Comparison of ENCODE assay signal across 23 cellular contexts in genomic region chr10:48691812-48692528, GRCh38. TPM values are rescaled to one million over a fixed set of nuclear protein-coding genes. Genes with fewer than 3 reads are reported as not detected.
DNase-seq lines count a peak whose midpoint lies in the region; ATAC-seq, FAIRE-seq and TF ChIP-seq lines count a peak whose summit lies in the region.
"Had no signal": no experiment of that assay in that cellular context is flagged by ENCODE, and none has a peak within 500 bp of the region (broad histone marks: within the 10 kb centered on the region; RNA-seq: fewer than 3 reads in every experiment).

No MANE protein-coding gene starts in this region.

- H3K27ac Mint-ChIP-seq in stimulated activated naive CD8-positive, alpha-beta T cell treated with anti-CD3 and anti-CD28 coated beads, Interleukin-15, amount 100 ng/mL, for 72 hours, result no peak overlapping the region
- H3K27ac Mint-ChIP-seq: activated naive CD8-positive, alpha-beta T cell; activated T-helper 2 cell treated with anti-CD3 and anti-CD28 coated beads, Interferon-gamma antibody, Interleukin-2, Interleukin-4, amounts not matched to agents 10 μg/mL and 5 μg/mL and 100 μg/mL, durations not matched to agents 14 hours and 24 hours and 36 hours had no signal

- H4K8ac ChIP-seq in mesenchymal stem cell (ENCODE audit: low read length), result no peak overlapping the region

- H2BK120ac ChIP-seq in mesenchymal stem cell (ENCODE audit: low read depth, low read length), result no peak overlapping the region

- no peak for TF ChIP-seq EP300 in SK-N-SH (IDR thresholded peaks at IDR 0.05; ENCODE audit: borderline replicate concordance in 1 of 2, low read depth in 1 of 2, low read length in 1 of 2)
- TF ChIP-seq EP300 in K562 (IDR thresholded peaks at IDR 0.05; ENCODE audit: low read length), result no peak

- H3K14ac ChIP-seq in mesenchymal stem cell (ENCODE audit: low read length in 2 of 2), result peak overlapping the region in 1 of 2 experiments; percentile 77

- CTCF ChIA-PET in SK-N-SH (lab: Yijun Ruan, JAX) (no interaction called here), K562 (lab: Yijun Ruan, JAX; ENCODE audit: low intra/inter-chr PET ratio) (no interaction called here)

- H3K27ac ChIP-seq in SK-N-SH (ENCODE audit: low read depth in 2 of 2, low read length in 1 of 2), result no peak overlapping the region
- no peak overlapping the region for H3K27ac ChIP-seq in K562 (ENCODE audit: extremely low read depth, low read depth, low read length)
- H3K27ac ChIP-seq in mesenchymal stem cell (ENCODE audit: low read length, poor library complexity, severe bottlenecking), result no peak overlapping the region
- H3K27ac ChIP-seq: ascending aorta, BLaER1, skin epidermis had no signal

- H3K4me2 ChIP-seq in SK-N-SH (no peak overlapping the region), K562 (ENCODE audit: insufficient read depth, low read length) (no peak overlapping the region), mesenchymal stem cell (ENCODE audit: low read length, poor library complexity, severe bottlenecking) (no peak overlapping the region)
- H3K4me2 ChIP-seq: BLaER1 had no signal

- H3K9ac ChIP-seq in SK-N-SH, result no peak overlapping the region
- no peak overlapping the region for H3K9ac ChIP-seq in K562 (ENCODE audit: insufficient read depth in 1 of 2, low read depth in 2 of 2, low read length in 2 of 2)
- H3K9ac ChIP-seq in mesenchymal stem cell (ENCODE audit: low read length), result no peak overlapping the region
- H3K9ac ChIP-seq: BLaER1 had no signal

- H3K27me3 ChIP-seq in SK-N-SH (ENCODE audit: insufficient read depth), result no peaks in the 10 kb centered on the region
- peaks cover 2 to 21% of the 10 kb centered on the region in 2 experiments; a peak in 3 of 5 replicates for H3K27me3 ChIP-seq in K562 (ENCODE audit: control insufficient read depth in 2 of 2, insufficient read depth in 2 of 2, low read length in 2 of 2)
- peaks cover 30 to 78% of the 10 kb centered on the region in 2 experiments for H3K27me3 ChIP-seq in mesenchymal stem cell (ENCODE audit: control insufficient read depth in 1 of 2, insufficient read depth in 1 of 2, low read length in 2 of 2)
- H3K27me3 ChIP-seq: ascending aorta, BLaER1 had no signal

- H2AK5ac ChIP-seq in mesenchymal stem cell (ENCODE audit: low read length, severe bottlenecking), result no peak overlapping the region

- no TSS peak for BruUV-seq in K562 (replicated peaks; lab: Mats Ljungman, UMichigan)

- no peak overlapping the region for H2AFZ ChIP-seq in SK-N-SH (ENCODE audit: low read depth)
- no peak overlapping the region for H2AFZ ChIP-seq in K562 (ENCODE audit: low read depth, low read length)
- peak overlapping the region; percentile 37 for H2AFZ ChIP-seq in mesenchymal stem cell (ENCODE audit: low read depth, low read length)

- H3K9me1 ChIP-seq in K562 (ENCODE audit: control insufficient read depth, insufficient read depth, low read length), result no peaks in the 10 kb centered on the region

- H3K4me1 ChIP-seq in SK-N-SH (ENCODE audit: control insufficient read depth in 1 of 2, insufficient read depth in 2 of 2, low read depth in 1 of 2, low read length in 1 of 2) (peaks cover 0 to 11% of the 10 kb centered on the region in 2 experiments; a peak in 1 of 4 replicates), K562 (replicated peaks in 1 of 2; ENCODE audit: control insufficient read depth in 2 of 2, insufficient read depth in 2 of 2, low read length in 2 of 2) (no peaks in the 10 kb centered on the region), mesenchymal stem cell (ENCODE audit: control insufficient read depth, insufficient read depth, low read depth, low read length) (no peaks in the 10 kb centered on the region)
- H3K4me1 ChIP-seq: ascending aorta had no signal

- H4K20me1 ChIP-seq in SK-N-SH (ENCODE audit: insufficient read depth) (no peaks in the 10 kb centered on the region), K562 (replicated peaks; ENCODE audit: control insufficient read depth, insufficient read depth, low read length) (peaks cover 8% of the 10 kb centered on the region; the same call in 1 of the 2 replicates)

- no peaks in the 10 kb centered on the region for H3K36me3 ChIP-seq in SK-N-SH (replicated peaks in 1 of 2; ENCODE audit: control insufficient read depth in 1 of 2, insufficient read depth in 2 of 2, low read length in 1 of 2)
- no peaks in the 10 kb centered on the region for H3K36me3 ChIP-seq in K562 (ENCODE audit: control insufficient read depth, insufficient read depth, low read length)
- H3K36me3 ChIP-seq in mesenchymal stem cell (ENCODE audit: control insufficient read depth in 1 of 2, insufficient read depth in 2 of 2, low read depth in 1 of 2, low read length in 2 of 2), result no peaks in the 10 kb centered on the region
- H3K36me3 ChIP-seq: ascending aorta had no signal

- peak; percentile 32 for FAIRE-seq in K562 (lab: Jason Lieb, UNC)
- FAIRE-seq: GM12891, urothelium cell line had no signal

- no peaks in the 10 kb centered on the region for H3K27me3 Mint-ChIP-seq in stimulated activated naive CD8-positive, alpha-beta T cell treated with anti-CD3 and anti-CD28 coated beads, Interleukin-15, amount 100 ng/mL, for 72 hours

- intact Hi-C loops in K562 (cut with micrococcal nuclease), result no loop called here

- H3K4me3 ChIP-seq in SK-N-SH (ENCODE audit: low read depth in 2 of 2, low read length in 1 of 2) (no peak overlapping the region), K562 (no peak overlapping the region), mesenchymal stem cell (ENCODE audit: insufficient read depth in 1 of 2, low read depth in 1 of 2, low read length in 2 of 2) (no peak overlapping the region)
- H3K4me3 ChIP-seq: ascending aorta, BLaER1, skin epidermis had no signal

- H3K79me1 ChIP-seq in mesenchymal stem cell (replicated peaks; ENCODE audit: low read length, poor library complexity, severe bottlenecking), result no peaks in the 10 kb centered on the region

- no peak for TF ChIP-seq POLR2A in K562 (conservative IDR thresholded peaks at IDR 0.05)

- H3K9me3 ChIP-seq in SK-N-SH (no peaks in the 10 kb centered on the region; the same call in 1 of the 2 replicates), K562 (replicated peaks; ENCODE audit: control insufficient read depth, insufficient read depth, low read depth, low read length) (no peaks in the 10 kb centered on the region), mesenchymal stem cell (ENCODE audit: control insufficient read depth, low read length) (no peaks in the 10 kb centered on the region)
- H3K9me3 ChIP-seq: ascending aorta had no signal

- H3K4me3 Mint-ChIP-seq in stimulated activated naive CD8-positive, alpha-beta T cell treated with anti-CD3 and anti-CD28 coated beads, Interleukin-15, amount 100 ng/mL, for 72 hours, result no peak overlapping the region
- H3K4me3 Mint-ChIP-seq: activated naive CD8-positive, alpha-beta T cell had no signal

- in situ Hi-C loops in K562 (cut with MboI), result no loop called here

- no peak overlapping the region for H4K91ac ChIP-seq in mesenchymal stem cell (ENCODE audit: low read length)

- H2BK5ac ChIP-seq in mesenchymal stem cell (ENCODE audit: low read depth, low read length, poor library complexity, severe bottlenecking), result no peak overlapping the region

- no peaks in the 10 kb centered on the region for H3F3A ChIP-seq in SK-N-SH (replicated peaks; ENCODE audit: insufficient read depth)

- 8% methylated on average over 8 of the region's 8 CpGs for WGBS in SK-N-SH (ENCODE audit: low lambda C conversion rate)
- WGBS in K562 (ENCODE audit: insufficient coverage, low coverage, missing lambda C conversion rate), result 1% methylated on average over 8 of the region's 8 CpGs
- WGBS in mesenchymal stem cell, result 52% methylated on average over 6 of the region's 8 CpGs

- no peak overlapping the region for H3K23ac ChIP-seq in mesenchymal stem cell (ENCODE audit: low read length in 2 of 2)

- H2BK12ac ChIP-seq in mesenchymal stem cell (ENCODE audit: low read length in 2 of 2), result no peak overlapping the region

- TF ChIP-seq CTCF in SK-N-SH (IDR thresholded peaks at IDR 0.05) (no peak), K562 (IDR thresholded peaks at IDR 0.05 in 2 of 3, conservative IDR thresholded peaks at IDR 0.05 in 1 of 3; ENCODE audit: insufficient read depth in 2 of 3, low read depth in 1 of 3, low read length in 3 of 3) (no peak)

- peak; percentile 52 for DNase-seq in SK-N-SH
- no peak for DNase-seq in K562 (ENCODE audit: extremely low read depth in 1 of 4, low spot score in 3 of 4)
- DNase-seq in mesenchymal stem cell, result no peak
- no peak for DNase-seq in stimulated activated naive CD8-positive, alpha-beta T cell treated with anti-CD3 and anti-CD28 coated beads, Interleukin-15, amount 100 ng/mL, for 72 hours
- no peak for DNase-seq in activated CD4-positive, alpha-beta T cell treated with anti-CD3 and anti-CD28 coated beads for 1 hour
- no peak for DNase-seq in SHP77 (lab: John Stamatoyannopoulos, UW)
- DNase-seq in occipital lobe (lab: John Stamatoyannopoulos, UW), result no peak
- DNase-seq: ACHN; activated CD4-positive, alpha-beta T cell treated with anti-CD3 and anti-CD28 coated beads, Interleukin-2, amount 50 U/mL, for 48 hours; central memory CD4-positive, alpha-beta T cell; HCEC 1CT; NCI-H82; T1000 had no signal

- H3K4ac ChIP-seq in mesenchymal stem cell (ENCODE audit: low read depth in 1 of 2, low read length in 2 of 2), result no peak overlapping the region

- H3K9me3 Mint-ChIP-seq in stimulated activated naive CD8-positive, alpha-beta T cell treated with anti-CD3 and anti-CD28 coated beads, Interleukin-15, amount 100 ng/mL, for 72 hours, result no peaks in the 10 kb centered on the region
- H3K9me3 Mint-ChIP-seq: activated T-helper 2 cell treated with anti-CD3 and anti-CD28 coated beads, Interferon-gamma antibody, Interleukin-2, Interleukin-4, amounts not matched to agents 10 μg/mL and 5 μg/mL and 100 μg/mL, durations not matched to agents 14 hours and 24 hours and 36 hours had no signal

- TF ChIP-seq RAD21 in SK-N-SH (IDR thresholded peaks at IDR 0.05; ENCODE audit: low read length) (no peak), K562 (CRISPR knock-in tag; conservative IDR thresholded peaks at IDR 0.05 in 1 of 2, IDR thresholded peaks at IDR 0.05 in 1 of 2) (no peak)

- H3K79me2 ChIP-seq in SK-N-SH (ENCODE audit: insufficient read depth), result no peaks in the 10 kb centered on the region
- H3K79me2 ChIP-seq in K562 (ENCODE audit: control insufficient read depth, insufficient read depth, low read length), result no peaks in the 10 kb centered on the region

- no peak overlapping the region for H3K18ac ChIP-seq in mesenchymal stem cell (ENCODE audit: low read depth in 1 of 2, low read length in 2 of 2)

- H3K9me2 ChIP-seq in SK-N-SH, result no peaks in the 10 kb centered on the region

- H2BK15ac ChIP-seq in mesenchymal stem cell (ENCODE audit: low read depth, poor library complexity, severe bottlenecking), result no peak overlapping the region

- ATAC-seq in SK-N-SH treated with all-trans-retinoic acid at 6 μM for 48 hours (no peak), K562 (no peak)
- ATAC-seq in stimulated activated naive CD8-positive, alpha-beta T cell treated with anti-CD3 and anti-CD28 coated beads, Interleukin-15, amount 100 ng/mL, for 72 hours, result no peak

- H3K4me1 Mint-ChIP-seq in stimulated activated naive CD8-positive, alpha-beta T cell treated with anti-CD3 and anti-CD28 coated beads, Interleukin-15, amount 100 ng/mL, for 72 hours, result no peaks in the 10 kb centered on the region

- POLR2A ChIA-PET in SK-N-SH (lab: Yijun Ruan, JAX) (no interaction called here), K562 (lab: Yijun Ruan, JAX) (no interaction called here)

RNA-seq across cellular contexts. Expression of gene WDFY4, which starts 7.3 kb away (rescaled TPM):
- polyA plus RNA-seq in SK-N-SH (2012; rRNA removed) (not detected in 2 replicates), K562 (2011; rRNA removed) (0.05 TPM in 1 of 2 replicates, not detected in the other), K562 (2014; fragmentation: Illumina TruSeq; extraction: Trizol) (0.08 TPM in 1 of 2 replicates, not detected in the other), K562 (2014; fragmentation: Nextera tagmentation; extraction: Ambion mirVana) (under 1 TPM in 1 of 2 experiments, not detected in 1; 0.01 TPM), K562 (2014; rRNA removed) (0.01 TPM in 1 of 2 replicates, not detected in the other)
- polyA plus RNA-seq in SK-N-SH (2012; cell fraction: cytosol; rRNA removed), result not detected in 2 replicates
- polyA plus RNA-seq in SK-N-SH (2012; cell fraction: nucleus; rRNA removed), result not detected in 2 replicates
- total RNA-seq in K562 (2011; cell fraction: chromatin; rRNA removed; ENCODE audit: low replicate concordance), result 0.05 TPM in 1 of 2 replicates, not detected in the other
- total RNA-seq in K562 (2011; cell fraction: nucleolus; rRNA removed), result not detected in 2 replicates
- not detected in 2 replicates for total RNA-seq in K562 (2011; cell fraction: nucleoplasm; rRNA removed)
- total RNA-seq in K562 (2014; rRNA removed) (not detected in 2 replicates), K562 (2014; rRNA removed; fragmentation: Illumina TruSeq; extraction: Trizol) (not detected in 2 replicates), K562 (2015; rRNA removed; fragmentation: Illumina TruSeq; extraction: Trizol) (not detected in 2 replicates), K562 (2021) (0.02 and 0.29 TPM in 2 replicates), occipital lobe (0.94 TPM)
- polyA plus RNA-seq in K562 (2011; cell fraction: cytosol; rRNA removed), result 0.01 and 0.03 TPM in 2 replicates
- 0.09 TPM in 1 of 2 replicates, not detected in the other for polyA plus RNA-seq in K562 (2011; cell fraction: nucleus; rRNA removed)
- polyA plus RNA-seq in K562 (2012), result 0.03 and 0.58 TPM in 2 replicates
- polyA minus RNA-seq in K562 (2011; rRNA and poly(A)+ RNA removed), result not detected in 2 replicates
- not detected in 2 replicates for polyA minus RNA-seq in K562 (2011; cell fraction: cytosol; rRNA and poly(A)+ RNA removed)
- polyA minus RNA-seq in K562 (2011; cell fraction: nucleus; rRNA and poly(A)+ RNA removed), result not detected in 2 replicates
- not detected for polyA plus RNA-seq in mesenchymal stem cell (2013, experiment 1 of 2)
- 0.01 TPM for polyA plus RNA-seq in mesenchymal stem cell (2013, experiment 2 of 2)
- total RNA-seq: kidney epithelial cell, M059J had no signal
